ENCODE assay signal across 10 cellular contexts in genomic region chr3:109618766-109619378, GRCh38.
"Had no signal": no experiment of that assay in that cellular context is flagged by ENCODE, and none has a peak within 500 bp of the region (broad histone marks: within the 10 kb centered on the region; RNA-seq: fewer than 3 reads in every experiment).

No MANE protein-coding gene starts in this region.

- H3K36me3 ChIP-seq: HAP-1 had no signal

- H3K27ac ChIP-seq: GM23248 had no signal

- H3K9me3 Mint-ChIP-seq: GM23338, H9, HFFc6 had no signal

- ATAC-seq: GM23338, HCT116 had no signal

- H3K4me3 Mint-ChIP-seq: GM23338, H9, HFFc6 had no signal

- H3K27ac Mint-ChIP-seq: GM23338, H9, HFFc6 had no signal

- H2AFZ ChIP-seq: GM23248, GM23338 had no signal

- H3K4me1 ChIP-seq: HAP-1 had no signal

- H3K4me1 Mint-ChIP-seq: GM23338 had no signal

- H3K9me3 ChIP-seq: HAP-1 had no signal

- H3K9ac ChIP-seq: GM23248 had no signal

- H3K4me3 ChIP-seq: GM23248, GM23338, HAP-1 had no signal

- H3K4me2 ChIP-seq: GM23338 had no signal

- DNase-seq: GM23248, GOT3, H7, H9, HCEC 1CT, HFFc6 had no signal

- FAIRE-seq: H54 had no signal
